ENCODE assay signal across 17 cellular contexts in the genomic region with DNA sequence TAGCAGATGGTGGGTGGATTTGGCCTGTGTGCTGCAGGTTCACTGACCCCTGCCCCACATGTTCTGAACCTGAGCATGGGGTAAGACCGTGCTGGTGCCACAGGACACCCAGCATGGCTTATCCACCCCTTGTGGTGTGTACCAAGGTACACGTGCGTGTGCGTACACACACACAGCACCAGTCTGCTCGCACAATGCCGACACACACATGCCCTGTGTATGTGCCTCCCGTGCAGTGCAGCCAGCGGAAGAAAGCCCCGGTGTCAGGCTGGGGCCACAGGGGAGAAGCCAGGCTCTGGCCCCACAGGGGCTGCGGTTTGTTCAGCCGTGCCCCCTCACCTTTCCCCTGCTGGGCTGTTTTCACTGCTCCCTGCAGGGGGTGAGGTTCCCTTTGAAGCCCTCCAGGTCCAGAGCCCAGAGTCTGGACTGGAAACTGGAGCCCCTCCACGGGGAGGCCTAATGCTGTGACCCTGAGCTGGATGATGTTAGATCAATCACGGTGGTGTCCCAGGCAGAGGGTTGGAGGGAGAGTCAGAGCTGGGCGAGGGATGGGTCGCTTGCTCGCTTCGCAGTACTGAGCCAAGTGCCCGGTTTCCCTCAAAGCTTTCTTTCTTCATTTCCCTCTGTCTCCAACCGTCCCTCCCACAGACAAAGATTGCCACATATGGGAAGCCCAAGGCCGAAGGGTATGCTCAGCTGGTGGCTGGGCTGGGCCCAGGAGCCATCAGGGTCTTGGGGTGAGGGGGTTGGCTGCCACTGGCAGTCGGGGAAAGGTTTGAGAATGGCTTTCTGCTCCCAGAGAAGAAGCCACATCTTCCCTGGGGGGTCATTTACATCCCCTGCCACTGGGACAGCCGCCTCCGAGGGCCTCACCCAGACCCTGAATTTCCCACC. TPM values are rescaled to one million over a fixed set of nuclear protein-coding genes. Genes with fewer than 3 reads are reported as not detected.
A peak's percentile ranks its signal among the peaks of the same experiment; 100 is the strongest.
DNase-seq lines count a peak whose midpoint lies in the region; ATAC-seq, FAIRE-seq and TF ChIP-seq lines count a peak whose summit lies in the region.
"Had no signal": no experiment of that assay in that cellular context is flagged by ENCODE, and none has a peak within 500 bp of the region (broad histone marks: within the 10 kb centered on the region; RNA-seq: fewer than 3 reads in every experiment).

No MANE protein-coding gene starts in this region.

- no peaks in the 10 kb centered on the region for H4K20me1 ChIP-seq in OCI-LY3 (ENCODE audit: insufficient read depth, low read length)

- H3K4me1 Mint-ChIP-seq in stimulated activated naive CD8-positive, alpha-beta T cell treated with anti-CD3 and anti-CD28 coated beads, Interleukin-15, Interleukin-2, amounts not matched to agents 100 ng/mL and 50 ng/mL, for 24 hours (ENCODE audit: low read depth) = peaks cover 28% of the 10 kb centered on the region

- no peaks in the 10 kb centered on the region for H3K36me3 ChIP-seq in OCI-LY3 (replicated peaks; ENCODE audit: low read depth, low read length)
- H3K36me3 ChIP-seq: MG63, stomach had no signal

- peak overlapping the region; percentile 67 for H3K27ac ChIP-seq in OCI-LY3 (ENCODE audit: low read length)
- H3K27ac ChIP-seq: foreskin keratinocyte, stomach had no signal

- H3K9me3 ChIP-seq in OCI-LY3 (ENCODE audit: insufficient read depth, low read length) = no peaks in the 10 kb centered on the region
- H3K9me3 ChIP-seq: MG63, stomach had no signal

- peak overlapping the region; percentile 58 for H3K4me2 ChIP-seq in OCI-LY3 (ENCODE audit: low read length)

- H3K9me3 Mint-ChIP-seq in stimulated activated naive CD8-positive, alpha-beta T cell treated with anti-CD3 and anti-CD28 coated beads, Interleukin-15, Interleukin-2, amounts not matched to agents 100 ng/mL and 50 ng/mL, for 24 hours = no peaks in the 10 kb centered on the region
- H3K9me3 Mint-ChIP-seq: activated naive CD8-positive, alpha-beta T cell treated with anti-CD3 and anti-CD28 coated beads for 36 hours had no signal

- FAIRE-seq in urothelium cell line (lab: Jason Lieb, UNC) = peak; percentile 63
- FAIRE-seq: endometrium had no signal

- peak overlapping the region; percentile 59; the same call in 1 of the 2 replicates for H2AFZ ChIP-seq in OCI-LY3 (ENCODE audit: low read depth, low read length)

- H3K4me3 ChIP-seq in OCI-LY3 (ENCODE audit: low read length) = peak overlapping the region; percentile 26; the same call in 1 of the 2 replicates
- H3K4me3 ChIP-seq: MG63, stomach had no signal

- no peak for ATAC-seq in stimulated activated naive CD8-positive, alpha-beta T cell treated with anti-CD3 and anti-CD28 coated beads, Interleukin-15, Interleukin-2, amounts not matched to agents 100 U/mL and 50 U/mL, for 24 hours
- ATAC-seq: foreskin keratinocyte, Panc1 had no signal

- no peak overlapping the region for H3K27ac Mint-ChIP-seq in stimulated activated naive CD8-positive, alpha-beta T cell treated with anti-CD3 and anti-CD28 coated beads, Interleukin-15, Interleukin-2, amounts not matched to agents 100 ng/mL and 50 ng/mL, for 24 hours
- H3K27ac Mint-ChIP-seq: activated naive CD8-positive, alpha-beta T cell treated with anti-CD3 and anti-CD28 coated beads for 36 hours had no signal

- H3K36me3 Mint-ChIP-seq in stimulated activated naive CD8-positive, alpha-beta T cell treated with anti-CD3 and anti-CD28 coated beads, Interleukin-15, Interleukin-2, amounts not matched to agents 100 ng/mL and 50 ng/mL, for 24 hours (ENCODE audit: low read depth) = no peaks in the 10 kb centered on the region
- H3K36me3 Mint-ChIP-seq: activated naive CD8-positive, alpha-beta T cell treated with anti-CD3 and anti-CD28 coated beads for 36 hours had no signal

- peak; percentile 16; the same call in 1 of the 2 replicates for TF ChIP-seq CTCF in OCI-LY3 (IDR thresholded peaks at IDR 0.05; ENCODE audit: low read depth, low read length)

- H3K79me2 ChIP-seq in OCI-LY3 (ENCODE audit: low read length) = no peaks in the 10 kb centered on the region

- no peak for DNase-seq in stimulated activated naive CD8-positive, alpha-beta T cell treated with anti-CD3 and anti-CD28 coated beads, Interleukin-15, Interleukin-2, amounts not matched to agents 100 U/mL and 50 U/mL, for 24 hours
- peak; percentile 27 for DNase-seq in left kidney (ENCODE audit: low read depth, low spot score)
- no peak for DNase-seq in urothelium cell line (ENCODE audit: low spot score)
- DNase-seq in NCI-H128 (lab: John Stamatoyannopoulos, UW; ENCODE audit: unreplicated experiment) = no peak
- DNase-seq in ureter (ENCODE audit: low spot score) = no peak
- no peak for DNase-seq in NCI-H2081 treated with DMSO at 0.1 percent for 48 hours (lab: John Stamatoyannopoulos, UW)
- DNase-seq: activated CD4-positive, alpha-beta T cell treated with anti-CD3 and anti-CD28 coated beads for 1 hour; activated naive CD8-positive, alpha-beta T cell treated with anti-CD3 and anti-CD28 coated beads for 36 hours; central memory CD4-positive, alpha-beta T cell; DMS 273 treated with DMSO at 0.1 percent for 48 hours; foreskin keratinocyte; MG63; stomach had no signal

- H3K4me3 Mint-ChIP-seq in stimulated activated naive CD8-positive, alpha-beta T cell treated with anti-CD3 and anti-CD28 coated beads, Interleukin-15, Interleukin-2, amounts not matched to agents 100 ng/mL and 50 ng/mL, for 24 hours = peak overlapping the region; percentile 39
- H3K4me3 Mint-ChIP-seq: activated naive CD8-positive, alpha-beta T cell treated with anti-CD3 and anti-CD28 coated beads for 36 hours had no signal

- no peaks in the 10 kb centered on the region for H3K27me3 Mint-ChIP-seq in stimulated activated naive CD8-positive, alpha-beta T cell treated with anti-CD3 and anti-CD28 coated beads, Interleukin-15, Interleukin-2, amounts not matched to agents 100 ng/mL and 50 ng/mL, for 24 hours
- H3K27me3 Mint-ChIP-seq: activated naive CD8-positive, alpha-beta T cell treated with anti-CD3 and anti-CD28 coated beads for 36 hours had no signal

- H3K27me3 ChIP-seq in OCI-LY3 (ENCODE audit: low read depth, low read length) = no peaks in the 10 kb centered on the region
- H3K27me3 ChIP-seq: MG63 had no signal

- peaks cover 54% of the 10 kb centered on the region for H3K4me1 ChIP-seq in OCI-LY3 (ENCODE audit: low read length)
- H3K4me1 ChIP-seq: foreskin keratinocyte had no signal

- peak overlapping the region; percentile 16 for H3K9ac ChIP-seq in OCI-LY3 (ENCODE audit: low read length)

RNA-seq across cellular contexts. Expression of a gene that starts 6.2 kb away (rescaled TPM):
- 1.1 TPM for total RNA-seq in ureter
- total RNA-seq: foreskin keratinocyte had no signal
